ENCODE assay signal across 15 cellular contexts in genomic region chr14:60102389-60102788, GRCh38. TPM values are rescaled to one million over a fixed set of nuclear protein-coding genes. Genes with fewer than 3 reads are reported as not detected.
DNase-seq lines count a peak whose midpoint lies in the region; ATAC-seq and TF ChIP-seq lines count a peak whose summit lies in the region.
"Had no signal": no experiment of that assay in that cellular context is flagged by ENCODE, and none has a peak within 500 bp of the region (broad histone marks: within the 10 kb centered on the region; RNA-seq: fewer than 3 reads in every experiment).

No MANE protein-coding gene starts in this region.

- peak; percentile 59 for ATAC-seq in PC-3
- no peak for ATAC-seq in HG03175 (IDR thresholded peaks at IDR 0.05; ENCODE audit: unreplicated experiment)

- H2AFZ ChIP-seq in PC-3 (ENCODE audit: low read length) (no peak overlapping the region), smooth muscle cell (ENCODE audit: low read depth) (no peak overlapping the region)
- H2AFZ ChIP-seq: neural progenitor cell had no signal

- H3K4me2 ChIP-seq in PC-3 (ENCODE audit: low read length) (no peak overlapping the region), smooth muscle cell (peak overlapping the region; percentile 43)
- H3K4me2 ChIP-seq: neural progenitor cell had no signal

- no peaks in the 10 kb centered on the region for H3K9me2 ChIP-seq in PC-3 (replicated peaks; ENCODE audit: low read length)

- 60% methylated on average over 2 of the region's 2 CpGs for WGBS in smooth muscle cell (ENCODE audit: low lambda C conversion rate)

- POLR2A ChIA-PET in PC-3 (lab: Charles Lee; ENCODE audit: unreplicated experiment) = no interaction called here

- H3K79me2 ChIP-seq in PC-3 (ENCODE audit: low read length) (peaks cover 93% of the 10 kb centered on the region), smooth muscle cell (ENCODE audit: low read depth) (peaks cover 94% of the 10 kb centered on the region)

- H3F3A ChIP-seq in PC-3 (ENCODE audit: low read length, unreplicated experiment) (no peaks in the 10 kb centered on the region), smooth muscle cell (ENCODE audit: low read depth) (no peaks in the 10 kb centered on the region)

- H3K9ac ChIP-seq in PC-3 (ENCODE audit: low read length) (no peak overlapping the region), smooth muscle cell (ENCODE audit: low read depth) (peak overlapping the region; percentile 35)
- H3K9ac ChIP-seq: neural progenitor cell had no signal

- H3K27ac ChIP-seq in PC-3 (ENCODE audit: low read length) (no peak overlapping the region), smooth muscle cell (ENCODE audit: low read depth) (peak overlapping the region; percentile 71), substantia nigra (ENCODE audit: low read depth, low read length, poor library complexity, severe bottlenecking) (no peak overlapping the region)
- H3K27ac ChIP-seq: neural progenitor cell, spleen, tibial artery had no signal

- no peak for TF ChIP-seq CTCF in PC-3 (conservative IDR thresholded peaks at IDR 0.05; ENCODE audit: low read depth, low read length)
- TF ChIP-seq CTCF in fibroblast of mammary gland (conservative IDR thresholded peaks at IDR 0.05; ENCODE audit: control insufficient read depth, insufficient read depth, low read depth, low read length) = no peak
- no peak for TF ChIP-seq CTCF in smooth muscle cell (IDR thresholded peaks at IDR 0.05; ENCODE audit: borderline replicate concordance, insufficient read depth, poor library complexity, severe bottlenecking)

- intact Hi-C loops in PC-3 (cut with micrococcal nuclease) = no loop called here

- H3K9me3 ChIP-seq in PC-3 (ENCODE audit: low read length) (no peaks in the 10 kb centered on the region), smooth muscle cell (replicated peaks; ENCODE audit: low read depth) (no peaks in the 10 kb centered on the region)
- H3K9me3 ChIP-seq: tibial artery had no signal

- H4K20me1 ChIP-seq in PC-3 (ENCODE audit: low read length) = peaks cover 6% of the 10 kb centered on the region; the same call in 1 of the 2 replicates
- peaks cover 85% of the 10 kb centered on the region for H4K20me1 ChIP-seq in smooth muscle cell (ENCODE audit: low read depth)

- H3K27me3 ChIP-seq in PC-3 (ENCODE audit: low read length) (no peaks in the 10 kb centered on the region), smooth muscle cell (ENCODE audit: low read depth) (no peaks in the 10 kb centered on the region)
- H3K27me3 ChIP-seq: neural progenitor cell, spleen, tibial artery had no signal

- H3K4me1 ChIP-seq in PC-3 (ENCODE audit: insufficient read depth, low read length) (no peaks in the 10 kb centered on the region), smooth muscle cell (ENCODE audit: low read depth) (peaks cover 10% of the 10 kb centered on the region)
- H3K4me1 ChIP-seq: neural progenitor cell had no signal

- peaks cover 9% of the 10 kb centered on the region for H3K36me3 ChIP-seq in PC-3 (ENCODE audit: low read depth, low read length)
- no peaks in the 10 kb centered on the region for H3K36me3 ChIP-seq in smooth muscle cell (ENCODE audit: low read depth)
- H3K36me3 ChIP-seq: neural progenitor cell, tibial artery had no signal

- CTCF ChIA-PET in PC-3 (lab: Charles Lee) = no interaction called here

- BruUV-seq in PC-3 (replicated peaks; lab: Mats Ljungman, UMichigan) = no TSS peak

- no peak overlapping the region for H3K4me3 ChIP-seq in PC-3 (ENCODE audit: low read length)
- no peak overlapping the region for H3K4me3 ChIP-seq in fibroblast of mammary gland (ENCODE audit: control insufficient read depth, low read depth, low read length)
- no peak overlapping the region for H3K4me3 ChIP-seq in smooth muscle cell
- H3K4me3 ChIP-seq: neural progenitor cell, spleen, tibial artery had no signal

- DNase-seq in NOMO-1 treated with DMSO at 0.1 percent for 48 hours (lab: John Stamatoyannopoulos, UW; ENCODE audit: unreplicated experiment) (peak; percentile 9), NOMO-1 treated with dmso at 0.1 percent for 144 hours (lab: John Stamatoyannopoulos, UW; ENCODE audit: unreplicated experiment) (no peak), PC-3 (peak; percentile 73), fibroblast of mammary gland (ENCODE audit: low read depth) (peak; percentile 95), smooth muscle cell (lab: John Stamatoyannopoulos, UW; ENCODE audit: unreplicated experiment) (no peak), substantia nigra (lab: John Stamatoyannopoulos, UW) (no peak), cortex of kidney (lab: John Stamatoyannopoulos, UW) (no peak)
- DNase-seq: 8988T, hippocampal formation, NCI-H526, SHP77 treated with DMSO at 0.1 percent for 48 hours, spleen, tibial artery had no signal

RNA-seq across cellular contexts. Expression of gene PCNX4, which starts 10.7 kb away (rescaled TPM):
- total RNA-seq in PC-3 (2014; rRNA removed) (117 and 151 TPM in 2 replicates), smooth muscle cell (67.9 and 93.9 TPM in 2 replicates)
- polyA plus RNA-seq in smooth muscle cell = 24.1 and 28.2 TPM in 2 replicates

Comparison
In these comparisons a context has a peak if more than half of its experiments do, and no peak if none do; other contexts are left out.
1. DNase-seq: peak in NOMO-1 treated with DMSO at 0.1 percent for 48 hours (single experiment), PC-3 (single experiment) and fibroblast of mammary gland (single experiment); none in NOMO-1 treated with dmso at 0.1 percent for 144 hours (single experiment), smooth muscle cell (single experiment), substantia nigra (0 of 49) and cortex of kidney (single experiment).